Comparison of ENCODE assay signal across 41 cellular contexts in the genomic region with DNA sequence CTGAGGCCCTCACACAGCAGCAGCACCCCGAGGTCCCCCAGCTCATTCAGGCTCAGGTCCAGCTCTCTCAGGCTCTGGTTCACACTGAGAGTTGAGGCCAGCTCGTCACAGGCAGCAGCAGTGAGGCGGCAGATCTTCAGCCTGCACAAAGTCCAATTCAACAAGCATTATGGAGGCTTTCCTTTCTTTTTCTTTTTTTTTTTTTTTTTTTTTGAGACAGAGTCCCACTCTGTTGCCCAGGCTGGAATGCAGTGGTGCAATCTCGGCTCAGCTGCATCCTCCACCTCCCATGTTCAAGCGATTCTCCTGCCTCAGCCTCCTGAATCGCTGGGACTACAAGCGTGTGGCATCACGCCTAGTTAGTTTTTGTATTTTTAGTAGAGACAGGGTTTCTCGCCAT. TPM values are rescaled to one million over a fixed set of nuclear protein-coding genes. Genes with fewer than 3 reads are reported as not detected.
"Had no signal": no experiment of that assay in that cellular context is flagged by ENCODE, and none has a peak within 500 bp of the region (broad histone marks: within the 10 kb centered on the region; RNA-seq: fewer than 3 reads in every experiment).

No MANE protein-coding gene starts in this region.

- FAIRE-seq: astrocyte, bronchial epithelial cell had no signal

- H3K36me3 ChIP-seq: adrenal gland, ascending aorta, brain microvascular endothelial cell, breast epithelium, cardiac muscle cell had no signal

- ATAC-seq: activated naive CD4-positive, alpha-beta T cell treated with anti-CD3 and anti-CD28 coated beads, Interleukin-2, amount 50 U/mL, for 72 hours; activated naive CD8-positive, alpha-beta T cell treated with anti-CD3 and anti-CD28 coated beads, Interleukin-2, amount 50 U/mL, for 24 hours; activated T-cell treated with anti-CD3 and anti-CD28 coated beads, Interleukin-2, amount 50 U/mL, for 4 hours; activated T-cell treated with anti-CD3 and anti-CD28 coated beads, Interleukin-2, amount 50 U/mL, for 72 hours; activated T-helper 17 cell treated with anti-CD3 and anti-CD28 coated beads, Interleukin-2, amount 50 U/mL, for 72 hours; body of pancreas had no signal

- H3K4me1 Mint-ChIP-seq: activated naive CD4-positive, alpha-beta T cell treated with anti-CD3 and anti-CD28 coated beads, Interleukin-2, amount 10 ng/mL, durations not matched to agents 7 days and 5 days; activated naive CD4-positive, alpha-beta T cell treated with anti-CD3 and anti-CD28 coated beads, Interleukin-2, amount 50 U/mL, for 24 hours; activated naive CD8-positive, alpha-beta T cell treated with anti-CD3 and anti-CD28 coated beads for 36 hours; activated naive CD8-positive, alpha-beta T cell treated with anti-CD3 and anti-CD28 coated beads, Interleukin-2, amount 10 ng/mL, durations not matched to agents 7 days and 5 days; activated naive CD8-positive, alpha-beta T cell treated with anti-CD3 and anti-CD28 coated beads, Interleukin-2, amount 50 U/mL, for 24 hours; activated T-helper 17 cell treated with anti-CD3 and anti-CD28 coated beads, Interleukin-2, amount 50 U/mL, for 72 hours; brain; central memory CD8-positive, alpha-beta T cell had no signal

- H3K27ac Mint-ChIP-seq: activated naive CD4-positive, alpha-beta T cell treated with anti-CD3 and anti-CD28 coated beads for 36 hours; activated naive CD4-positive, alpha-beta T cell treated with anti-CD3 and anti-CD28 coated beads, Interleukin-2, amount 10 ng/mL, durations not matched to agents 7 days and 5 days; activated naive CD4-positive, alpha-beta T cell treated with anti-CD3 and anti-CD28 coated beads, Interleukin-2, amount 50 U/mL, for 24 hours; activated naive CD4-positive, alpha-beta T cell treated with anti-CD3 and anti-CD28 coated beads, Interleukin-2, amount 50 U/mL, for 72 hours; activated naive CD8-positive, alpha-beta T cell; activated naive CD8-positive, alpha-beta T cell treated with anti-CD3 and anti-CD28 coated beads for 36 hours; activated naive CD8-positive, alpha-beta T cell treated with anti-CD3 and anti-CD28 coated beads, Interleukin-2, amount 10 ng/mL, durations not matched to agents 7 days and 5 days; activated naive CD8-positive, alpha-beta T cell treated with anti-CD3 and anti-CD28 coated beads, Interleukin-2, amount 50 U/mL, for 24 hours; activated T-cell treated with anti-CD3 and anti-CD28 coated beads, Interleukin-2, amount 50 U/mL, for 24 hours; activated T-cell treated with anti-CD3 and anti-CD28 coated beads, Interleukin-2, amount 50 U/mL, for 72 hours; activated T-helper 1 cell treated with anti-CD3 and anti-CD28 coated beads, Interleukin-12 subunit alpha, Interleukin-12 subunit beta, Interleukin-2, Interleukin-4 antibody, amounts not matched to agents 30 ng/mL and 10 ng/mL and 1 ng/mL, durations not matched to agents 14 hours and 24 hours and 36 hours; activated T-helper 17 cell treated with anti-CD3 and anti-CD28 coated beads, Interleukin-2, amount 50 U/mL, for 72 hours; activated T-helper 2 cell treated with anti-CD3 and anti-CD28 coated beads, Interferon-gamma antibody, Interleukin-2, Interleukin-4, amounts not matched to agents 10 μg/mL and 5 μg/mL and 100 μg/mL, durations not matched to agents 14 hours and 24 hours and 36 hours; brain had no signal

- H3K27me3 ChIP-seq: adrenal gland, ascending aorta, body of pancreas, brain microvascular endothelial cell, breast epithelium, cardiac muscle cell had no signal

- H3K27me3 Mint-ChIP-seq: activated naive CD4-positive, alpha-beta T cell treated with anti-CD3 and anti-CD28 coated beads, Interleukin-2, amount 10 ng/mL, durations not matched to agents 7 days and 5 days; activated naive CD4-positive, alpha-beta T cell treated with anti-CD3 and anti-CD28 coated beads, Interleukin-2, amount 50 U/mL, for 24 hours; activated naive CD8-positive, alpha-beta T cell; activated naive CD8-positive, alpha-beta T cell treated with anti-CD3 and anti-CD28 coated beads for 36 hours; activated naive CD8-positive, alpha-beta T cell treated with anti-CD3 and anti-CD28 coated beads, Interleukin-2, amount 10 ng/mL, durations not matched to agents 7 days and 5 days; activated naive CD8-positive, alpha-beta T cell treated with anti-CD3 and anti-CD28 coated beads, Interleukin-2, amount 50 U/mL, for 24 hours; activated T-helper 17 cell treated with anti-CD3 and anti-CD28 coated beads, Interleukin-2, amount 50 U/mL, for 72 hours had no signal

- H3K9me3 ChIP-seq: adrenal gland, ascending aorta, body of pancreas, breast epithelium had no signal

- H3K27ac ChIP-seq: adrenal gland, ascending aorta, body of pancreas, brain microvascular endothelial cell, breast epithelium, cardiac muscle cell had no signal

- H3K4me3 ChIP-seq: adrenal gland, ascending aorta, body of pancreas, breast epithelium, cardiac muscle cell had no signal

- H3K4me1 ChIP-seq: adrenal gland, ascending aorta, body of pancreas, breast epithelium had no signal

- H3K4me3 Mint-ChIP-seq: activated naive CD4-positive, alpha-beta T cell treated with anti-CD3 and anti-CD28 coated beads for 36 hours; activated naive CD4-positive, alpha-beta T cell treated with anti-CD3 and anti-CD28 coated beads, Interleukin-2, amount 10 ng/mL, durations not matched to agents 7 days and 5 days; activated naive CD4-positive, alpha-beta T cell treated with anti-CD3 and anti-CD28 coated beads, Interleukin-2, amount 50 U/mL, for 24 hours; activated naive CD8-positive, alpha-beta T cell; activated naive CD8-positive, alpha-beta T cell treated with anti-CD3 and anti-CD28 coated beads for 36 hours; activated naive CD8-positive, alpha-beta T cell treated with anti-CD3 and anti-CD28 coated beads, Interleukin-2, amount 10 ng/mL, durations not matched to agents 7 days and 5 days; activated naive CD8-positive, alpha-beta T cell treated with anti-CD3 and anti-CD28 coated beads, Interleukin-2, amount 50 U/mL, for 24 hours; activated T-cell treated with anti-CD3 and anti-CD28 coated beads, Interleukin-2, amount 50 U/mL, for 24 hours; activated T-cell treated with anti-CD3 and anti-CD28 coated beads, Interleukin-2, amount 50 U/mL, for 4 hours; activated T-cell treated with anti-CD3 and anti-CD28 coated beads, Interleukin-2, amount 50 U/mL, for 72 hours; activated T-helper 1 cell treated with anti-CD3 and anti-CD28 coated beads, Interleukin-12 subunit alpha, Interleukin-12 subunit beta, Interleukin-2, Interleukin-4 antibody, amounts not matched to agents 30 ng/mL and 10 ng/mL and 1 ng/mL, durations not matched to agents 14 hours and 24 hours and 36 hours; activated T-helper 17 cell treated with anti-CD3 and anti-CD28 coated beads, Interleukin-2, amount 50 U/mL, for 72 hours; brain; central memory CD8-positive, alpha-beta T cell had no signal

- H3K9me3 Mint-ChIP-seq: activated naive CD4-positive, alpha-beta T cell treated with anti-CD3 and anti-CD28 coated beads for 36 hours; activated naive CD4-positive, alpha-beta T cell treated with anti-CD3 and anti-CD28 coated beads, Interleukin-2, amount 10 ng/mL, durations not matched to agents 7 days and 5 days; activated naive CD4-positive, alpha-beta T cell treated with anti-CD3 and anti-CD28 coated beads, Interleukin-2, amount 50 U/mL, for 24 hours; activated naive CD4-positive, alpha-beta T cell treated with anti-CD3 and anti-CD28 coated beads, Interleukin-2, amount 50 U/mL, for 72 hours; activated naive CD8-positive, alpha-beta T cell treated with anti-CD3 and anti-CD28 coated beads for 36 hours; activated naive CD8-positive, alpha-beta T cell treated with anti-CD3 and anti-CD28 coated beads, Interleukin-2, amount 10 ng/mL, durations not matched to agents 7 days and 5 days; activated naive CD8-positive, alpha-beta T cell treated with anti-CD3 and anti-CD28 coated beads, Interleukin-2, amount 50 U/mL, for 24 hours; activated T-cell treated with anti-CD3 and anti-CD28 coated beads, Interleukin-2, amount 50 U/mL, for 24 hours; activated T-cell treated with anti-CD3 and anti-CD28 coated beads, Interleukin-2, amount 50 U/mL, for 4 hours; activated T-cell treated with anti-CD3 and anti-CD28 coated beads, Interleukin-2, amount 50 U/mL, for 72 hours; activated T-helper 1 cell treated with anti-CD3 and anti-CD28 coated beads, Interleukin-12 subunit alpha, Interleukin-12 subunit beta, Interleukin-2, Interleukin-4 antibody, amounts not matched to agents 30 ng/mL and 10 ng/mL and 1 ng/mL, durations not matched to agents 14 hours and 24 hours and 36 hours; activated T-helper 17 cell treated with anti-CD3 and anti-CD28 coated beads, Interleukin-2, amount 50 U/mL, for 72 hours; activated T-helper 2 cell treated with anti-CD3 and anti-CD28 coated beads, Interferon-gamma antibody, Interleukin-2, Interleukin-4, amounts not matched to agents 10 μg/mL and 5 μg/mL and 100 μg/mL, durations not matched to agents 14 hours and 24 hours and 36 hours; brain; central memory CD8-positive, alpha-beta T cell had no signal

- H3K36me3 Mint-ChIP-seq: activated naive CD4-positive, alpha-beta T cell treated with anti-CD3 and anti-CD28 coated beads, Interleukin-2, amount 10 ng/mL, durations not matched to agents 7 days and 5 days; activated naive CD4-positive, alpha-beta T cell treated with anti-CD3 and anti-CD28 coated beads, Interleukin-2, amount 50 U/mL, for 24 hours; activated naive CD4-positive, alpha-beta T cell treated with anti-CD3 and anti-CD28 coated beads, Interleukin-2, amount 50 U/mL, for 72 hours; activated naive CD8-positive, alpha-beta T cell; activated naive CD8-positive, alpha-beta T cell treated with anti-CD3 and anti-CD28 coated beads for 36 hours; activated naive CD8-positive, alpha-beta T cell treated with anti-CD3 and anti-CD28 coated beads, Interleukin-2, amount 10 ng/mL, durations not matched to agents 7 days and 5 days; brain had no signal

- DNase-seq: activated effector memory CD4-positive, alpha-beta T cell treated with anti-CD3 and anti-CD28 coated beads, Interleukin-2, amount 50 U/mL, for 16 hours; activated effector memory CD4-positive, alpha-beta T cell treated with Interleukin-2 at 50 U/mL for 16 hours; activated gamma-delta T cell; activated gamma-delta T cell treated with Interleukin-2 at 50 U/mL for 16 hours; activated naive CD4-positive, alpha-beta T cell; activated naive CD4-positive, alpha-beta T cell treated with anti-CD3 and anti-CD28 coated beads for 36 hours; activated naive CD4-positive, alpha-beta T cell treated with anti-CD3 and anti-CD28 coated beads, Interleukin-2, amount 10 ng/mL, durations not matched to agents 7 days and 5 days; activated naive CD4-positive, alpha-beta T cell treated with anti-CD3 and anti-CD28 coated beads, Interleukin-2, amount 50 U/mL, for 16 hours; activated naive CD4-positive, alpha-beta T cell treated with Interleukin-2 at 50 U/mL for 16 hours; activated naive CD8-positive, alpha-beta T cell treated with anti-CD3 and anti-CD28 coated beads for 36 hours; activated naive CD8-positive, alpha-beta T cell treated with anti-CD3 and anti-CD28 coated beads, Interleukin-2, amount 10 ng/mL, durations not matched to agents 7 days and 5 days; activated naive CD8-positive, alpha-beta T cell treated with anti-CD3 and anti-CD28 coated beads, Interleukin-2, amount 50 U/mL, for 24 hours; activated T-cell treated with anti-CD3 and anti-CD28 coated beads, Interleukin-2, amount 50 U/mL, for 1 hour; activated T-cell treated with anti-CD3 and anti-CD28 coated beads, Interleukin-2, amount 50 U/mL, for 24 hours; activated T-cell treated with anti-CD3 and anti-CD28 coated beads, Interleukin-2, amount 50 U/mL, for 4 hours; activated T-cell treated with anti-CD3 and anti-CD28 coated beads, Interleukin-2, amount 50 U/mL, for 48 hours; activated T-cell treated with anti-CD3 and anti-CD28 coated beads, Interleukin-2, amount 50 U/mL, for 72 hours; adrenal gland; amniotic stem cell; amygdala; anterior cingulate cortex; aorta; body of pancreas; brain microvascular endothelial cell; caudate nucleus; central memory CD4-positive, alpha-beta T cell; cerebellar nuclear complex had no signal

RNA-seq across cellular contexts. Expression of gene NLRP12, which starts 22.9 kb away (rescaled TPM):
- total RNA-seq: activated naive CD4-positive, alpha-beta T cell treated with anti-CD3 and anti-CD28 coated beads for 36 hours; activated naive CD4-positive, alpha-beta T cell treated with anti-CD3 and anti-CD28 coated beads, Interleukin-2, amount 50 U/mL, for 72 hours; activated naive CD8-positive, alpha-beta T cell treated with anti-CD3 and anti-CD28 coated beads, Interleukin-2, amount 10 ng/mL, durations not matched to agents 7 days and 5 days; activated T-cell treated with anti-CD3 and anti-CD28 coated beads, Interleukin-2, amount 50 U/mL, for 4 hours; activated T-cell treated with anti-CD3 and anti-CD28 coated beads, Interleukin-2, amount 50 U/mL, for 72 hours; activated T-helper 1 cell treated with anti-CD3 and anti-CD28 coated beads, Interleukin-12 subunit alpha, Interleukin-12 subunit beta, Interleukin-2, Interleukin-4 antibody, amounts not matched to agents 30 ng/mL and 10 ng/mL and 1 ng/mL, durations not matched to agents 14 hours and 24 hours and 36 hours; activated T-helper 17 cell treated with anti-CD3 and anti-CD28 coated beads, Interleukin-2, amount 50 U/mL, for 72 hours; activated T-helper 2 cell treated with anti-CD3 and anti-CD28 coated beads, Interferon-gamma antibody, Interleukin-2, Interleukin-4, amounts not matched to agents 10 μg/mL and 5 μg/mL and 100 μg/mL, durations not matched to agents 14 hours and 24 hours and 36 hours; ascending aorta; astrocyte; bronchial epithelial cell; cardiac muscle cell; chondrocyte had no signal
- polyA plus RNA-seq: cardiac muscle cell had no signal
